In genomic region chr17:16304832-16305231, GRCh38 we compare ENCODE assay signal across 8 cellular contexts. TPM values are rescaled to one million over a fixed set of nuclear protein-coding genes. Genes with fewer than 3 reads are reported as not detected.
DNase-seq lines count a peak whose midpoint lies in the region; ATAC-seq lines count a peak whose summit lies in the region.

No MANE protein-coding gene starts in this region.

- intact Hi-C loops in cardiac septum (cut with DNase I), result no loop called here

- ATAC-seq in left lobe of liver (peak; percentile 81), GM18498 (IDR thresholded peaks at IDR 0.05; ENCODE audit: unreplicated experiment) (no peak)

- DNase-seq in DMS114 treated with DMSO at 0.1 percent for 48 hours (lab: John Stamatoyannopoulos, UW; ENCODE audit: unreplicated experiment), result peak; percentile 3
- peak; percentile 41 for DNase-seq in HT-29 (ENCODE audit: low spot score)
- peak; percentile 19 for DNase-seq in SKM-1 treated with dmso at 0.1 percent for 144 hours (lab: John Stamatoyannopoulos, UW; ENCODE audit: unreplicated experiment)
- no peak for DNase-seq in left lobe of liver (ENCODE audit: low spot score)
- DNase-seq in KG1 (lab: John Stamatoyannopoulos, UW), result no peak
- no peak for DNase-seq in cardiac septum (ENCODE audit: low spot score)
- no peak for DNase-seq in activated gamma-delta T cell (lab: John Stamatoyannopoulos, UW)

RNA-seq across cellular contexts. Expression of gene CENPV, which starts 48.4 kb away (rescaled TPM):
- total RNA-seq in HT-29 (2014; rRNA removed; shearing (Covaris generic)), result 124 and 169 TPM in 2 replicates
- 22.8 TPM for total RNA-seq in left lobe of liver
- 2.9 TPM for total RNA-seq in cardiac septum

Comparison
In these comparisons a context has a peak if more than half of its experiments do, and no peak if none do; other contexts are left out.
1. DNase-seq: peak in DMS114 treated with DMSO at 0.1 percent for 48 hours (single experiment), HT-29 (single experiment) and SKM-1 treated with dmso at 0.1 percent for 144 hours (single experiment); none in left lobe of liver (single experiment), KG1 (single experiment), cardiac septum (single experiment) and activated gamma-delta T cell (single experiment).